In genomic region chr4:186341655-186342054, GRCh38 we compare ENCODE assay signal across 40 cellular contexts.
"Had no signal": no experiment of that assay in that cellular context is flagged by ENCODE, and none has a peak within 500 bp of the region (broad histone marks: within the 10 kb centered on the region; RNA-seq: fewer than 3 reads in every experiment).

No MANE protein-coding gene starts in this region.

- H3K27me3 Mint-ChIP-seq: activated naive CD4-positive, alpha-beta T cell treated with anti-CD3 and anti-CD28 coated beads, Interleukin-2, amount 10 ng/mL, durations not matched to agents 7 days and 5 days; activated naive CD8-positive, alpha-beta T cell treated with anti-CD3 and anti-CD28 coated beads for 36 hours; activated naive CD8-positive, alpha-beta T cell treated with anti-CD3 and anti-CD28 coated beads, Interleukin-2, amount 10 ng/mL, durations not matched to agents 7 days and 5 days; central memory CD8-positive, alpha-beta T cell had no signal

- ATAC-seq: activated naive CD4-positive, alpha-beta T cell treated with anti-CD3 and anti-CD28 coated beads, Interleukin-2, amount 50 U/mL, for 72 hours; activated naive CD8-positive, alpha-beta T cell treated with anti-CD3 and anti-CD28 coated beads, Interleukin-2, amount 50 U/mL, for 24 hours; activated T-cell treated with anti-CD3 and anti-CD28 coated beads, Interleukin-2, amount 50 U/mL, for 4 hours; activated T-cell treated with anti-CD3 and anti-CD28 coated beads, Interleukin-2, amount 50 U/mL, for 72 hours; activated T-helper 17 cell treated with anti-CD3 and anti-CD28 coated beads, Interleukin-2, amount 50 U/mL, for 72 hours had no signal

- H3K9me3 ChIP-seq: adrenal gland, ascending aorta, body of pancreas had no signal

- H3K9me3 Mint-ChIP-seq: activated naive CD4-positive, alpha-beta T cell treated with anti-CD3 and anti-CD28 coated beads, Interleukin-2, amount 10 ng/mL, durations not matched to agents 7 days and 5 days; activated naive CD4-positive, alpha-beta T cell treated with anti-CD3 and anti-CD28 coated beads, Interleukin-2, amount 50 U/mL, for 24 hours; activated naive CD4-positive, alpha-beta T cell treated with anti-CD3 and anti-CD28 coated beads, Interleukin-2, amount 50 U/mL, for 72 hours; activated naive CD8-positive, alpha-beta T cell treated with anti-CD3 and anti-CD28 coated beads for 36 hours; activated naive CD8-positive, alpha-beta T cell treated with anti-CD3 and anti-CD28 coated beads, Interleukin-2, amount 50 U/mL, for 24 hours; activated T-cell treated with anti-CD3 and anti-CD28 coated beads, Interleukin-2, amount 50 U/mL, for 4 hours; activated T-cell treated with anti-CD3 and anti-CD28 coated beads, Interleukin-2, amount 50 U/mL, for 72 hours; activated T-helper 1 cell treated with anti-CD3 and anti-CD28 coated beads, Interleukin-12 subunit alpha, Interleukin-12 subunit beta, Interleukin-2, Interleukin-4 antibody, amounts not matched to agents 30 ng/mL and 10 ng/mL and 1 ng/mL, durations not matched to agents 14 hours and 24 hours and 36 hours; activated T-helper 17 cell treated with anti-CD3 and anti-CD28 coated beads, Interleukin-2, amount 50 U/mL, for 72 hours; activated T-helper 2 cell treated with anti-CD3 and anti-CD28 coated beads, Interferon-gamma antibody, Interleukin-2, Interleukin-4, amounts not matched to agents 10 μg/mL and 5 μg/mL and 100 μg/mL, durations not matched to agents 14 hours and 24 hours and 36 hours; central memory CD8-positive, alpha-beta T cell had no signal

- H3K36me3 ChIP-seq: adrenal gland, ascending aorta, brain microvascular endothelial cell, breast epithelium, cardiac muscle cell had no signal

- H3K4me3 Mint-ChIP-seq: activated naive CD4-positive, alpha-beta T cell treated with anti-CD3 and anti-CD28 coated beads for 36 hours; activated naive CD4-positive, alpha-beta T cell treated with anti-CD3 and anti-CD28 coated beads, Interleukin-2, amount 10 ng/mL, durations not matched to agents 7 days and 5 days; activated naive CD4-positive, alpha-beta T cell treated with anti-CD3 and anti-CD28 coated beads, Interleukin-2, amount 50 U/mL, for 24 hours; activated naive CD8-positive, alpha-beta T cell; activated naive CD8-positive, alpha-beta T cell treated with anti-CD3 and anti-CD28 coated beads for 36 hours; activated naive CD8-positive, alpha-beta T cell treated with anti-CD3 and anti-CD28 coated beads, Interleukin-2, amount 10 ng/mL, durations not matched to agents 7 days and 5 days; activated naive CD8-positive, alpha-beta T cell treated with anti-CD3 and anti-CD28 coated beads, Interleukin-2, amount 50 U/mL, for 24 hours; activated T-cell treated with anti-CD3 and anti-CD28 coated beads, Interleukin-2, amount 50 U/mL, for 24 hours; activated T-cell treated with anti-CD3 and anti-CD28 coated beads, Interleukin-2, amount 50 U/mL, for 4 hours; activated T-cell treated with anti-CD3 and anti-CD28 coated beads, Interleukin-2, amount 50 U/mL, for 72 hours; activated T-helper 1 cell treated with anti-CD3 and anti-CD28 coated beads, Interleukin-12 subunit alpha, Interleukin-12 subunit beta, Interleukin-2, Interleukin-4 antibody, amounts not matched to agents 30 ng/mL and 10 ng/mL and 1 ng/mL, durations not matched to agents 14 hours and 24 hours and 36 hours; activated T-helper 17 cell treated with anti-CD3 and anti-CD28 coated beads, Interleukin-2, amount 50 U/mL, for 72 hours; brain; central memory CD8-positive, alpha-beta T cell had no signal

- H3K27me3 ChIP-seq: adrenal gland, ascending aorta, body of pancreas, brain microvascular endothelial cell had no signal

- DNase-seq: activated effector memory CD4-positive, alpha-beta T cell treated with anti-CD3 and anti-CD28 coated beads, Interleukin-2, amount 50 U/mL, for 16 hours; activated effector memory CD4-positive, alpha-beta T cell treated with Interleukin-2 at 50 U/mL for 16 hours; activated gamma-delta T cell; activated gamma-delta T cell treated with Interleukin-2 at 50 U/mL for 16 hours; activated naive CD4-positive, alpha-beta T cell; activated naive CD4-positive, alpha-beta T cell treated with anti-CD3 and anti-CD28 coated beads for 36 hours; activated naive CD4-positive, alpha-beta T cell treated with anti-CD3 and anti-CD28 coated beads, Interleukin-2, amount 10 ng/mL, durations not matched to agents 7 days and 5 days; activated naive CD4-positive, alpha-beta T cell treated with anti-CD3 and anti-CD28 coated beads, Interleukin-2, amount 50 U/mL, for 16 hours; activated naive CD4-positive, alpha-beta T cell treated with Interleukin-2 at 50 U/mL for 16 hours; activated naive CD8-positive, alpha-beta T cell treated with anti-CD3 and anti-CD28 coated beads for 36 hours; activated naive CD8-positive, alpha-beta T cell treated with anti-CD3 and anti-CD28 coated beads, Interleukin-2, amount 10 ng/mL, durations not matched to agents 7 days and 5 days; activated naive CD8-positive, alpha-beta T cell treated with anti-CD3 and anti-CD28 coated beads, Interleukin-2, amount 50 U/mL, for 24 hours; activated T-cell treated with anti-CD3 and anti-CD28 coated beads, Interleukin-2, amount 50 U/mL, for 1 hour; activated T-cell treated with anti-CD3 and anti-CD28 coated beads, Interleukin-2, amount 50 U/mL, for 24 hours; activated T-cell treated with anti-CD3 and anti-CD28 coated beads, Interleukin-2, amount 50 U/mL, for 4 hours; activated T-cell treated with anti-CD3 and anti-CD28 coated beads, Interleukin-2, amount 50 U/mL, for 48 hours; activated T-cell treated with anti-CD3 and anti-CD28 coated beads, Interleukin-2, amount 50 U/mL, for 72 hours; adrenal gland; amniotic stem cell; amygdala; anterior cingulate cortex; aorta; body of pancreas; brain microvascular endothelial cell; caudate nucleus; central memory CD4-positive, alpha-beta T cell; cerebellar nuclear complex had no signal

- H3K36me3 Mint-ChIP-seq: activated naive CD4-positive, alpha-beta T cell treated with anti-CD3 and anti-CD28 coated beads, Interleukin-2, amount 10 ng/mL, durations not matched to agents 7 days and 5 days; activated naive CD4-positive, alpha-beta T cell treated with anti-CD3 and anti-CD28 coated beads, Interleukin-2, amount 50 U/mL, for 24 hours; activated naive CD4-positive, alpha-beta T cell treated with anti-CD3 and anti-CD28 coated beads, Interleukin-2, amount 50 U/mL, for 72 hours; activated naive CD8-positive, alpha-beta T cell; activated naive CD8-positive, alpha-beta T cell treated with anti-CD3 and anti-CD28 coated beads for 36 hours; activated naive CD8-positive, alpha-beta T cell treated with anti-CD3 and anti-CD28 coated beads, Interleukin-2, amount 10 ng/mL, durations not matched to agents 7 days and 5 days; brain had no signal

- H3K4me1 Mint-ChIP-seq: activated naive CD4-positive, alpha-beta T cell treated with anti-CD3 and anti-CD28 coated beads, Interleukin-2, amount 50 U/mL, for 24 hours; activated naive CD8-positive, alpha-beta T cell treated with anti-CD3 and anti-CD28 coated beads for 36 hours; activated naive CD8-positive, alpha-beta T cell treated with anti-CD3 and anti-CD28 coated beads, Interleukin-2, amount 10 ng/mL, durations not matched to agents 7 days and 5 days; activated naive CD8-positive, alpha-beta T cell treated with anti-CD3 and anti-CD28 coated beads, Interleukin-2, amount 50 U/mL, for 24 hours; activated T-helper 17 cell treated with anti-CD3 and anti-CD28 coated beads, Interleukin-2, amount 50 U/mL, for 72 hours; central memory CD8-positive, alpha-beta T cell had no signal

- H3K4me3 ChIP-seq: adrenal gland, ascending aorta, body of pancreas, breast epithelium, cardiac muscle cell had no signal

- H3K27ac ChIP-seq: adrenal gland, ascending aorta, body of pancreas, brain microvascular endothelial cell, breast epithelium, cardiac muscle cell had no signal

- H3K27ac Mint-ChIP-seq: activated naive CD4-positive, alpha-beta T cell treated with anti-CD3 and anti-CD28 coated beads for 36 hours; activated naive CD4-positive, alpha-beta T cell treated with anti-CD3 and anti-CD28 coated beads, Interleukin-2, amount 10 ng/mL, durations not matched to agents 7 days and 5 days; activated naive CD4-positive, alpha-beta T cell treated with anti-CD3 and anti-CD28 coated beads, Interleukin-2, amount 50 U/mL, for 24 hours; activated naive CD4-positive, alpha-beta T cell treated with anti-CD3 and anti-CD28 coated beads, Interleukin-2, amount 50 U/mL, for 72 hours; activated naive CD8-positive, alpha-beta T cell; activated naive CD8-positive, alpha-beta T cell treated with anti-CD3 and anti-CD28 coated beads for 36 hours; activated naive CD8-positive, alpha-beta T cell treated with anti-CD3 and anti-CD28 coated beads, Interleukin-2, amount 10 ng/mL, durations not matched to agents 7 days and 5 days; activated naive CD8-positive, alpha-beta T cell treated with anti-CD3 and anti-CD28 coated beads, Interleukin-2, amount 50 U/mL, for 24 hours; activated T-cell treated with anti-CD3 and anti-CD28 coated beads, Interleukin-2, amount 50 U/mL, for 24 hours; activated T-cell treated with anti-CD3 and anti-CD28 coated beads, Interleukin-2, amount 50 U/mL, for 72 hours; activated T-helper 1 cell treated with anti-CD3 and anti-CD28 coated beads, Interleukin-12 subunit alpha, Interleukin-12 subunit beta, Interleukin-2, Interleukin-4 antibody, amounts not matched to agents 30 ng/mL and 10 ng/mL and 1 ng/mL, durations not matched to agents 14 hours and 24 hours and 36 hours; activated T-helper 17 cell treated with anti-CD3 and anti-CD28 coated beads, Interleukin-2, amount 50 U/mL, for 72 hours; activated T-helper 2 cell treated with anti-CD3 and anti-CD28 coated beads, Interferon-gamma antibody, Interleukin-2, Interleukin-4, amounts not matched to agents 10 μg/mL and 5 μg/mL and 100 μg/mL, durations not matched to agents 14 hours and 24 hours and 36 hours; brain had no signal

- H3K4me1 ChIP-seq: adrenal gland, ascending aorta, body of pancreas, breast epithelium had no signal

- FAIRE-seq: astrocyte, bronchial epithelial cell had no signal
